In genomic region chr5:141637693-141638419, GRCh38 we compare ENCODE assay signal across 8 cellular contexts. TPM values are rescaled to one million over a fixed set of nuclear protein-coding genes. Genes with fewer than 3 reads are reported as not detected.
DNase-seq lines count a peak whose midpoint lies in the region; ATAC-seq, FAIRE-seq and TF ChIP-seq lines count a peak whose summit lies in the region.

No MANE protein-coding gene starts in this region.

- H3K4me1 ChIP-seq in RWPE2 (ENCODE audit: insufficient read depth, poor library complexity, severe bottlenecking), result peaks cover 5% of the 10 kb centered on the region

- peak overlapping the region; percentile 71 for H3K4me3 ChIP-seq in RWPE2 (ENCODE audit: severe bottlenecking)

- ATAC-seq in HG03139 (IDR thresholded peaks at IDR 0.05; ENCODE audit: unreplicated experiment) (peak; percentile 35), RWPE2 (ENCODE audit: low read depth) (peak; percentile 9; the same call in 2 of the 3 replicates)

- TF ChIP-seq POLR2A in GM12891 (IDR thresholded peaks at IDR 0.05; ENCODE audit: low read depth, low read length), result no peak

- H3K27me3 ChIP-seq in RWPE2 (ENCODE audit: insufficient read depth, poor library complexity, severe bottlenecking), result no peaks in the 10 kb centered on the region

- DNase-seq in GM12891 (ENCODE audit: insufficient read length, low spot score), result peak; percentile 59
- DNase-seq in RWPE2 (ENCODE audit: low spot score), result peak; percentile 83
- peak; percentile 82 for DNase-seq in activated effector memory CD4-positive, alpha-beta T cell treated with anti-CD3 and anti-CD28 coated beads, Interleukin-2, amount 50 U/mL, for 16 hours
- peak; percentile 84 for DNase-seq in germinal center (ENCODE audit: low spot score)
- peak; percentile 20 for DNase-seq in occipital lobe (lab: John Stamatoyannopoulos, UW)
- no peak for DNase-seq in epidermal melanocyte (ENCODE audit: insufficient read length, low spot score)
- no peak for DNase-seq in middle frontal gyrus (ENCODE audit: extremely low spot score, low spot score)

- H3K36me3 ChIP-seq in RWPE2 (ENCODE audit: low read depth), result peaks cover 25% of the 10 kb centered on the region

- no peaks in the 10 kb centered on the region for H3K9me3 ChIP-seq in RWPE2 (ENCODE audit: severe bottlenecking)

- TF ChIP-seq CTCF in RWPE2 (IDR thresholded peaks at IDR 0.05; ENCODE audit: poor library complexity, severe bottlenecking), result peak; percentile 47

- peak overlapping the region; percentile 38 for H3K27ac ChIP-seq in RWPE2 (ENCODE audit: poor library complexity, severe bottlenecking)

- FAIRE-seq in GM12891 (lab: Jason Lieb, UNC), result peak; percentile 61

TF ChIP-seq in GM12891, 5 proteins besides CTCF, POLR2A, EP300 and RAD21:
- TF ChIP-seq PAX5 (IDR thresholded peaks at IDR 0.05; ENCODE audit: insufficient read depth, low read length, severe bottlenecking) (no peak), POU2F2 (IDR thresholded peaks at IDR 0.05; ENCODE audit: low read depth, low read length) (no peak; the same call in 1 of the 2 replicates), SPI1 (IDR thresholded peaks at IDR 0.05; ENCODE audit: low read depth, low read length) (no peak), POLR2AphosphoS5 (IDR thresholded peaks at IDR 0.05; ENCODE audit: low read depth, low read length) (0 out of 2 replicates have a peak, but pooled peaks have one; percentile 21), TAF1 (IDR thresholded peaks at IDR 0.05; ENCODE audit: low read depth, low read length) (no peak)
TF ChIP-seq in GM12891: peak in this region for 1.

RNA-seq across cellular contexts. Expression of gene RELL2, which starts 1.1 kb away (rescaled TPM):
- 3.8 TPM for polyA plus RNA-seq in GM12891 (2012; ENCODE audit: low read depth, missing spikeins)
- 8.4 TPM for total RNA-seq in occipital lobe

RNA-seq across cellular contexts. Expression of gene HDAC3, which starts 1.2 kb away (rescaled TPM):
- 69.9 TPM for polyA plus RNA-seq in GM12891 (2012; ENCODE audit: low read depth, missing spikeins)
- total RNA-seq in occipital lobe, result 46.5 TPM

RNA-seq across cellular contexts. Expression of gene FCHSD1, which starts 13.4 kb away (rescaled TPM):
- polyA plus RNA-seq in GM12891 (2012; ENCODE audit: low read depth, missing spikeins), result 17.5 TPM
- 3.0 TPM for total RNA-seq in occipital lobe

RNA-seq across cellular contexts. Expression of gene DIAPH1, which starts 19.1 kb away (rescaled TPM):
- 71.9 TPM for polyA plus RNA-seq in GM12891 (2012; ENCODE audit: low read depth, missing spikeins)
- 18.4 TPM for total RNA-seq in occipital lobe

RNA-seq across cellular contexts. Expression of gene ARAP3, which starts 44.2 kb away (rescaled TPM):
- not detected for polyA plus RNA-seq in GM12891 (2012; ENCODE audit: low read depth, missing spikeins)
- total RNA-seq in occipital lobe, result 3.3 TPM

Comparison
In these comparisons a context has a peak if more than half of its experiments do, and no peak if none do; other contexts are left out.
1. DNase-seq: peak in GM12891 (single experiment), RWPE2 (single experiment), activated effector memory CD4-positive, alpha-beta T cell treated with anti-CD3 and anti-CD28 coated beads, Interleukin-2, amount 50 U/mL, for 16 hours (single experiment), germinal center (single experiment) and occipital lobe (single experiment); none in epidermal melanocyte (single experiment) and middle frontal gyrus (single experiment).